ENCODE assay signal across 13 cellular contexts in the genomic region with DNA sequence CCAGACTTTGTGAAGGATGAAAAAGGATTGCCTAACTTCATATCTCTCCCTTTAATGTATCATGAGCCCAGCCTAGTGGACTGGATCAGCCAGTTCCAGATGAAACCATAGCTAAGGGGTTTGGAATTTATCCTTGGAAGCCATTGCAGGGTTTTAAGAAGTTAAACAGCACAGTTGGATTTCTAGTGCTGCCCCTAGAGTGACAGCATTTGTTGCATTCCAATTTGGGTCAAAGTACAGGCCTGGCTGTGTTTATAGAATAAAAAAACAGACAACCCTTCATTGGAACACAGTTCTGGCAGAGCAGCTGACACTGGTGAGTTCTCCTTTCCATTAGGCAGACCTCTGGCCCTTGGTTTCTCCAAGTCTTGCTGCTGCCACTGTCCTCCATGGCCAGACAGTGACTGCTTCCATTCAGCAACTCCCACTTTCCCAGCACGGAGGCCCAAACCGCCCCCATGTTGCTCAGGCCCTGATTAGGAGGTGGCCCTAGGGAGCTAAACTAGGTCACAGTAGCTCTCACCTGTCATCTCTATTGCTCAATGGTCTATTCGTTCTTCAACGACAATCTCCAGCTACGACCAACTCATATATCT. TPM values are rescaled to one million over a fixed set of nuclear protein-coding genes. Genes with fewer than 3 reads are reported as not detected.
DNase-seq lines count a peak whose midpoint lies in the region; ATAC-seq and TF ChIP-seq lines count a peak whose summit lies in the region.
"Had no signal": no experiment of that assay in that cellular context is flagged by ENCODE, and none has a peak within 500 bp of the region (broad histone marks: within the 10 kb centered on the region; RNA-seq: fewer than 3 reads in every experiment).

No MANE protein-coding gene starts in this region.

- WGBS in heart left ventricle, 4 donors = 78 to 88% (median 83%) methylated on average over 5 of the region's 5 CpGs
- 77 to 92% methylated on average over 5 of the region's 5 CpGs for WGBS in esophagus squamous epithelium, 2 donors

- H3K27ac ChIP-seq in heart left ventricle = no peak overlapping the region
- H3K27ac ChIP-seq in right atrium auricular region = no peak overlapping the region
- H3K27ac ChIP-seq in esophagus squamous epithelium = no peak overlapping the region
- H3K27ac ChIP-seq: thoracic aorta had no signal

- DNase-seq in heart left ventricle = no peak
- no peak for DNase-seq in right atrium auricular region (ENCODE audit: low spot score)
- peak; percentile 67 for DNase-seq in fibroblast of villous mesenchyme (ENCODE audit: low read depth)
- DNase-seq in myocyte (ENCODE audit: low read depth) = peak; percentile 37
- no peak for DNase-seq in T-helper 9 cell
- no peak for DNase-seq in esophagus squamous epithelium (lab: John Stamatoyannopoulos, UW)
- DNase-seq in activated T-helper 2 cell treated with anti-CD3 and anti-CD28 coated beads, Interferon-gamma antibody, Interleukin-2, Interleukin-4, amounts not matched to agents 10 μg/mL and 5 μg/mL and 100 μg/mL, durations not matched to agents 14 hours and 24 hours and 36 hours (ENCODE audit: low spot score) = no peak
- DNase-seq: activated CD4-positive, alpha-beta T cell treated with anti-CD3 and anti-CD28 coated beads, Interleukin-2, amount 50 U/mL, for 4 hours; NCI-H1105 treated with DMSO at 0.1 percent for 48 hours; NCI-H446 had no signal

- TF ChIP-seq POLR2A in heart left ventricle (IDR thresholded peaks at IDR 0.05) (no peak), esophagus squamous epithelium (IDR thresholded peaks at IDR 0.05) (no peak)

- peak; percentile 26 to 81 (median 76) for ATAC-seq in heart left ventricle
- no peak for ATAC-seq in GM21619 (IDR thresholded peaks at IDR 0.05; ENCODE audit: unreplicated experiment)

- no peaks in the 10 kb centered on the region for H3K9me3 ChIP-seq in heart left ventricle
- H3K9me3 ChIP-seq in right atrium auricular region = no peaks in the 10 kb centered on the region
- H3K9me3 ChIP-seq in esophagus squamous epithelium = no peaks in the 10 kb centered on the region
- H3K9me3 ChIP-seq: thoracic aorta had no signal

- H3K4me1 ChIP-seq in heart left ventricle (no peaks in the 10 kb centered on the region), right atrium auricular region (no peaks in the 10 kb centered on the region), esophagus squamous epithelium (peaks cover 0 to 6% (median 4%) of the 10 kb centered on the region in 3 donors)

- TF ChIP-seq CTCF in heart left ventricle (IDR thresholded peaks at IDR 0.05) (no peak), right atrium auricular region (IDR thresholded peaks at IDR 0.05) (no peak), fibroblast of villous mesenchyme (IDR thresholded peaks at IDR 0.05; ENCODE audit: insufficient read depth, low read depth, low read length) (peak; percentile 18), esophagus squamous epithelium (IDR thresholded peaks at IDR 0.05) (no peak)

- intact Hi-C loops in heart left ventricle (cut with DNase I) = no loop called here
- intact Hi-C loops in esophagus squamous epithelium (cut with DNase I) = no loop called here
- intact Hi-C loops in activated T-helper 2 cell treated with anti-CD3 and anti-CD28 coated beads, Interferon-gamma antibody, Interleukin-2, Interleukin-4, amounts not matched to agents 10 μg/mL and 5 μg/mL and 100 μg/mL, durations not matched to agents 14 hours and 24 hours and 36 hours (cut with micrococcal nuclease) = no loop called here

- H3K4me1 Mint-ChIP-seq in activated T-helper 2 cell treated with anti-CD3 and anti-CD28 coated beads, Interferon-gamma antibody, Interleukin-2, Interleukin-4, amounts not matched to agents 10 μg/mL and 5 μg/mL and 100 μg/mL, durations not matched to agents 14 hours and 24 hours and 36 hours (ENCODE audit: low read depth) = no peaks in the 10 kb centered on the region

- no peak overlapping the region for H3K27ac Mint-ChIP-seq in activated T-helper 2 cell treated with anti-CD3 and anti-CD28 coated beads, Interferon-gamma antibody, Interleukin-2, Interleukin-4, amounts not matched to agents 10 μg/mL and 5 μg/mL and 100 μg/mL, durations not matched to agents 14 hours and 24 hours and 36 hours
- H3K27ac Mint-ChIP-seq: T-helper 2 cell treated with Interferon-gamma antibody and Interleukin-4, amounts not matched to agents 5 μg/mL and 100 μg/mL, for 36 hours had no signal

- no peak overlapping the region for H3K4me3 Mint-ChIP-seq in activated T-helper 2 cell treated with anti-CD3 and anti-CD28 coated beads, Interferon-gamma antibody, Interleukin-2, Interleukin-4, amounts not matched to agents 10 μg/mL and 5 μg/mL and 100 μg/mL, durations not matched to agents 14 hours and 24 hours and 36 hours (ENCODE audit: low read depth)
- H3K4me3 Mint-ChIP-seq: T-helper 2 cell treated with Interferon-gamma antibody and Interleukin-4, amounts not matched to agents 5 μg/mL and 100 μg/mL, for 36 hours had no signal

- H3K9me3 Mint-ChIP-seq in activated T-helper 2 cell treated with anti-CD3 and anti-CD28 coated beads, Interferon-gamma antibody, Interleukin-2, Interleukin-4, amounts not matched to agents 10 μg/mL and 5 μg/mL and 100 μg/mL, durations not matched to agents 14 hours and 24 hours and 36 hours = peaks cover under 1% of the 10 kb centered on the region
- H3K9me3 Mint-ChIP-seq: T-helper 2 cell treated with Interferon-gamma antibody and Interleukin-4, amounts not matched to agents 5 μg/mL and 100 μg/mL, for 36 hours had no signal

- peaks cover 0 to 3% (median 0%) of the 10 kb centered on the region in 9 donors for H3K27me3 ChIP-seq in heart left ventricle
- H3K27me3 ChIP-seq in right atrium auricular region = no peaks in the 10 kb centered on the region
- no peaks in the 10 kb centered on the region for H3K27me3 ChIP-seq in esophagus squamous epithelium

- H3K36me3 ChIP-seq in heart left ventricle = no peaks in the 10 kb centered on the region
- no peaks in the 10 kb centered on the region for H3K36me3 ChIP-seq in right atrium auricular region
- H3K36me3 ChIP-seq in esophagus squamous epithelium = no peaks in the 10 kb centered on the region
- H3K36me3 ChIP-seq: thoracic aorta had no signal

- H3K36me3 Mint-ChIP-seq in activated T-helper 2 cell treated with anti-CD3 and anti-CD28 coated beads, Interferon-gamma antibody, Interleukin-2, Interleukin-4, amounts not matched to agents 10 μg/mL and 5 μg/mL and 100 μg/mL, durations not matched to agents 14 hours and 24 hours and 36 hours (ENCODE audit: low read depth) = no peaks in the 10 kb centered on the region

- no peaks in the 10 kb centered on the region for H3K27me3 Mint-ChIP-seq in activated T-helper 2 cell treated with anti-CD3 and anti-CD28 coated beads, Interferon-gamma antibody, Interleukin-2, Interleukin-4, amounts not matched to agents 10 μg/mL and 5 μg/mL and 100 μg/mL, durations not matched to agents 14 hours and 24 hours and 36 hours (ENCODE audit: low read depth)

- H3K4me3 ChIP-seq in heart left ventricle (no peak overlapping the region), right atrium auricular region (no peak overlapping the region), fibroblast of villous mesenchyme (ENCODE audit: low read depth, low read length) (no peak overlapping the region), esophagus squamous epithelium (no peak overlapping the region)
- H3K4me3 ChIP-seq: thoracic aorta had no signal

RNA-seq across cellular contexts. Expression of a gene that starts 8.0 kb away (rescaled TPM):
- total RNA-seq in heart left ventricle = not detected
- polyA plus RNA-seq in heart left ventricle = under 1 TPM in 1 of 2 donors, not detected in 1; 0.11 TPM
- total RNA-seq in right atrium auricular region = 1 to 10 TPM in 1 of 2 donors, not detected in 1; 1.0 TPM
- 3.2 and 5.6 TPM in 2 replicates for total RNA-seq in fibroblast of villous mesenchyme
- 0.42 and 0.59 TPM in 2 replicates for total RNA-seq in myocyte
- polyA plus RNA-seq in myocyte (2012) = 0.57 TPM
- 1 to 10 TPM in 3 of 4 donors, under 1 TPM in 1; 0.76 to 1.3 (median 1.2) TPM for total RNA-seq in esophagus squamous epithelium
- not detected in 2 replicates for total RNA-seq in activated T-helper 2 cell treated with anti-CD3 and anti-CD28 coated beads, Interferon-gamma antibody, Interleukin-2, Interleukin-4, amounts not matched to agents 10 μg/mL and 5 μg/mL and 100 μg/mL, durations not matched to agents 14 hours and 24 hours and 36 hours

Comparison
In these comparisons a context has a peak if more than half of its experiments do, and no peak if none do; other contexts are left out.
1. DNase-seq: peak in fibroblast of villous mesenchyme (single experiment) and myocyte (single experiment); none in heart left ventricle (0 of 5), right atrium auricular region (single experiment), T-helper 9 cell (single experiment), esophagus squamous epithelium (single experiment) and activated T-helper 2 cell treated with anti-CD3 and anti-CD28 coated beads, Interferon-gamma antibody, Interleukin-2, Interleukin-4, amounts not matched to agents 10 μg/mL and 5 μg/mL and 100 μg/mL, durations not matched to agents 14 hours and 24 hours and 36 hours (single experiment).